In the genomic region with DNA sequence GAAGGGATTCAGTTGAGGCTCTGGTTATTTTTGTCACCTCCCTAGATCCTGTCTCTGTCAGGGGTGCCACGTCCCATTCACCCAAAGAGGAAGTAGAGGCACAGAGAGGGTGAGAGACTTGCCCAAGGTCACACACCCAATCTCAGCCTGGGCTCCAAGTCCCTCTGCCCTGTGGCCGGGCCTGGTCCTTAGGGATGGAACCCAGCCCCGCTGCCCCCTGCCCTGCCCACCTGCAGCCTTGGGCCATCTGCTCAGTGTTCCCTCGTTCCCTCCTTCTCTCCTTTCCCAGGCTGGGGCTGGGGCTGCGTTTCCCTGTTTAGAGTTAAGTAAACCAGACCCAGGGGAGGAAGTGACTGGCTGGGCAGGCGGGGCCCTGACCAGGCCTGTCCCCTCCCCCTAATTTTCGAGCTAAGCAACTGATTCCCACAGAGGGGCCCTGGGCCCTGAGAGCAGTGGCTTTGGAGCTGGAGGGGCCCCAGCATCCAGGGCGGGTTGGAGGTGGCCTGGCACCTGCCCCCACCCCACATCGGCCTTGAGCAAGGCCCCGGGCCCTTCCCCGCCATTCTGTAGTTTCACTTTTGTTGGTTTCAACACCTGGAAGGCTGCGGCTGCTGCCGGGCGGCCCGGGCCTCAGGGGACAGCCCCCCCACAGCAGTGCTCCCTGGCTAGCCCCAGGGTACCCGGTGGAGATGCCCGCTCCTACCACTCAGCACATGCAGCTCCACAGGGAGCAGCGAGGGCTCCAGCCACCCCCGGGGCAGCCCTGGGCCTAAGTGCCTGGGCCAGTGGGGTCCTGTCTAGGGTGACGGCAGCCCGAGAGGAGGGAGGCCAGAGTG, we compare ENCODE assay signal across 8 cellular contexts. TPM values are rescaled to one million over a fixed set of nuclear protein-coding genes. Genes with fewer than 3 reads are reported as not detected.
DNase-seq lines count a peak whose midpoint lies in the region; ATAC-seq and TF ChIP-seq lines count a peak whose summit lies in the region.

No MANE protein-coding gene starts in this region.

- H3K27ac Mint-ChIP-seq in activated naive CD4-positive, alpha-beta T cell treated with anti-CD3 and anti-CD28 coated beads, Interleukin-2, amount 10 ng/mL, durations not matched to agents 7 days and 5 days, result peak overlapping the region; percentile 93

- intact Hi-C loops in psoas muscle (cut with DNase I), result no loop called here

- TF ChIP-seq CTCF in cardiac muscle cell (IDR thresholded peaks at IDR 0.05; ENCODE audit: low read depth, low read length) (no peak), psoas muscle (IDR thresholded peaks at IDR 0.05) (no peak)

- peak; percentile 50 for ATAC-seq in GM18498 (IDR thresholded peaks at IDR 0.05; ENCODE audit: unreplicated experiment)
- peak; percentile 42 for ATAC-seq in HG02852 (IDR thresholded peaks at IDR 0.05; ENCODE audit: unreplicated experiment)
- ATAC-seq in psoas muscle, result peak in 1 of 4 donors; percentile 8
- ATAC-seq in HG03521 (IDR thresholded peaks at IDR 0.05; ENCODE audit: unreplicated experiment), result no peak

- H3K9me3 ChIP-seq in cardiac muscle cell (ENCODE audit: low read depth) (no peaks in the 10 kb centered on the region), psoas muscle (no peaks in the 10 kb centered on the region)

- H3K36me3 Mint-ChIP-seq in activated naive CD4-positive, alpha-beta T cell treated with anti-CD3 and anti-CD28 coated beads, Interleukin-2, amount 10 ng/mL, durations not matched to agents 7 days and 5 days, result peaks cover 8% of the 10 kb centered on the region

- peak overlapping the region; percentile 88 for H3K27ac ChIP-seq in cardiac muscle cell
- peak overlapping the region; percentile 77 for H3K27ac ChIP-seq in psoas muscle

- H3K36me3 ChIP-seq in cardiac muscle cell (no peaks in the 10 kb centered on the region), psoas muscle (ENCODE audit: insufficient read depth in 1 of 2, low read depth in 1 of 2) (peaks cover 0 to 18% of the 10 kb centered on the region in 2 donors)

- peak overlapping the region; percentile 95 for H3K4me3 Mint-ChIP-seq in activated naive CD4-positive, alpha-beta T cell treated with anti-CD3 and anti-CD28 coated beads, Interleukin-2, amount 10 ng/mL, durations not matched to agents 7 days and 5 days

- H3K4me1 ChIP-seq in cardiac muscle cell (ENCODE audit: low read depth), result peaks cover 24% of the 10 kb centered on the region
- peaks cover 18% of the 10 kb centered on the region for H3K4me1 ChIP-seq in psoas muscle

- peaks cover 38% of the 10 kb centered on the region for H3K4me1 Mint-ChIP-seq in activated naive CD4-positive, alpha-beta T cell treated with anti-CD3 and anti-CD28 coated beads, Interleukin-2, amount 10 ng/mL, durations not matched to agents 7 days and 5 days

- no peaks in the 10 kb centered on the region for H3K27me3 Mint-ChIP-seq in activated naive CD4-positive, alpha-beta T cell treated with anti-CD3 and anti-CD28 coated beads, Interleukin-2, amount 10 ng/mL, durations not matched to agents 7 days and 5 days

- CTCF ChIA-PET in activated naive CD4-positive, alpha-beta T cell treated with anti-CD3 and anti-CD28 coated beads, Interleukin-2, amount 10 ng/mL, durations not matched to agents 7 days and 5 days (lab: Charles Lee), result interaction anchor here (1.6 kb wide), 1 partner anchor 31 kb away, joined by 5 read pairs; a partner anchor contains a TSS

- H3K27me3 ChIP-seq in cardiac muscle cell, result no peaks in the 10 kb centered on the region
- no peaks in the 10 kb centered on the region for H3K27me3 ChIP-seq in psoas muscle (ENCODE audit: insufficient read depth in 3 of 3, low read length in 2 of 3)

- 43 to 51% (median 48%) methylated on average over 19 to 21 of the region's 21 CpGs for WGBS in psoas muscle, 3 donors

- H3K9me3 Mint-ChIP-seq in activated naive CD4-positive, alpha-beta T cell treated with anti-CD3 and anti-CD28 coated beads, Interleukin-2, amount 10 ng/mL, durations not matched to agents 7 days and 5 days, result no peaks in the 10 kb centered on the region

- peak; percentile 92 for DNase-seq in RPMI8226
- peak; percentile 77 for DNase-seq in activated naive CD4-positive, alpha-beta T cell treated with anti-CD3 and anti-CD28 coated beads, Interleukin-2, amount 10 ng/mL, durations not matched to agents 7 days and 5 days
- DNase-seq in cardiac muscle cell (ENCODE audit: low read depth in 1 of 2, low spot score in 1 of 2), result peak; percentile 81 to 84
- peak; percentile 69 to 77 for DNase-seq in psoas muscle
- DNase-seq in NCI-H1105 treated with DMSO at 0.1 percent for 48 hours (lab: John Stamatoyannopoulos, UW), result no peak

- H3K4me3 ChIP-seq in cardiac muscle cell (no peak overlapping the region), psoas muscle (peak overlapping the region; percentile 75)

RNA-seq across cellular contexts. Expression of a gene that starts 1.5 kb away (rescaled TPM):
- total RNA-seq in cardiac muscle cell, result 35.4 and 55.8 TPM in 2 replicates
- 19.4 and 47.5 TPM in 2 replicates for polyA plus RNA-seq in cardiac muscle cell
- 10 to 100 TPM; 11.4 to 14.6 (median 12.7) TPM for total RNA-seq in psoas muscle
- polyA plus RNA-seq in psoas muscle, result 10 to 100 TPM; 10.9 to 20.1 (median 11.8) TPM

RNA-seq across cellular contexts. Expression of a gene that starts 9.9 kb away (rescaled TPM):
- total RNA-seq in cardiac muscle cell, result 330 and 471 TPM in 2 replicates
- polyA plus RNA-seq in cardiac muscle cell, result 473 and 540 TPM in 2 replicates
- 100 to 1,000 TPM; 204 to 328 (median 241) TPM for total RNA-seq in psoas muscle
- polyA plus RNA-seq in psoas muscle, result 100 to 1,000 TPM; 193 to 390 (median 328) TPM

RNA-seq across cellular contexts. Expression of a gene that starts 30.2 kb away (rescaled TPM):
- 0.45 and 1.2 TPM in 2 replicates for total RNA-seq in cardiac muscle cell
- polyA plus RNA-seq in cardiac muscle cell, result 0.55 and 0.66 TPM in 2 replicates
- 1 to 10 TPM; 1.7 to 3.3 (median 2.2) TPM for total RNA-seq in psoas muscle
- polyA plus RNA-seq in psoas muscle, result 1 to 10 TPM in 2 of 3 donors, under 1 TPM in 1; 0.83 to 1.8 (median 1.4) TPM

RNA-seq across cellular contexts. Expression of a gene that starts 36.4 kb away (rescaled TPM):
- total RNA-seq in cardiac muscle cell (13.6 and 24.0 TPM in 2 replicates), psoas muscle (1 to 10 TPM; 3.8 to 5.2 (median 4.8) TPM)
- polyA plus RNA-seq in cardiac muscle cell (13.2 and 20.0 TPM in 2 replicates), psoas muscle (1 to 10 TPM; 1.9 to 5.9 (median 4.0) TPM)
